ENCODE assay signal across 8 cellular contexts in genomic region chr6:117449549-117450439, GRCh38. TPM values are rescaled to one million over a fixed set of nuclear protein-coding genes. Genes with fewer than 3 reads are reported as not detected.
DNase-seq lines count a peak whose midpoint lies in the region; ATAC-seq, FAIRE-seq and TF ChIP-seq lines count a peak whose summit lies in the region.

No MANE protein-coding gene starts in this region.

- H3K79me2 ChIP-seq in MM.1S (ENCODE audit: low read length): no peaks in the 10 kb centered on the region

- no peaks in the 10 kb centered on the region; the same call in 1 of the 2 replicates for H3K4me1 ChIP-seq in MM.1S (ENCODE audit: low read length)
- H3K4me1 ChIP-seq in right atrium auricular region: no peaks in the 10 kb centered on the region
- peaks cover 0 to 2% of the 10 kb centered on the region in 2 donors for H3K4me1 ChIP-seq in small intestine (ENCODE audit: control insufficient read depth in 2 of 2, insufficient read depth in 1 of 2, low read depth in 1 of 2, low read length in 1 of 2)

- no peak overlapping the region for H3K4me3 Mint-ChIP-seq in activated naive CD8-positive, alpha-beta T cell treated with anti-CD3 and anti-CD28 coated beads for 36 hours
- no peak overlapping the region for H3K4me3 Mint-ChIP-seq in activated T-helper 17 cell treated with anti-CD3 and anti-CD28 coated beads, Interleukin-2, amount 50 U/mL, for 72 hours

- H3K36me3 ChIP-seq in MM.1S (replicated peaks; ENCODE audit: insufficient read depth, low read length): no peaks in the 10 kb centered on the region
- no peaks in the 10 kb centered on the region for H3K36me3 ChIP-seq in SK-N-MC (ENCODE audit: insufficient read depth, low read length)
- H3K36me3 ChIP-seq in right atrium auricular region: no peaks in the 10 kb centered on the region
- no peaks in the 10 kb centered on the region for H3K36me3 ChIP-seq in small intestine (ENCODE audit: control insufficient read depth in 2 of 2, insufficient read depth in 2 of 2, low read length in 2 of 2)

- no peaks in the 10 kb centered on the region for H3K9me3 Mint-ChIP-seq in activated naive CD8-positive, alpha-beta T cell treated with anti-CD3 and anti-CD28 coated beads for 36 hours
- H3K9me3 Mint-ChIP-seq in activated T-helper 17 cell treated with anti-CD3 and anti-CD28 coated beads, Interleukin-2, amount 50 U/mL, for 72 hours: no peaks in the 10 kb centered on the region

- ATAC-seq in activated T-helper 17 cell treated with anti-CD3 and anti-CD28 coated beads, Interleukin-2, amount 50 U/mL, for 72 hours (replicated peaks): no peak
- no peak for ATAC-seq in GM21529 (IDR thresholded peaks at IDR 0.05; ENCODE audit: unreplicated experiment)

- no peaks in the 10 kb centered on the region for H3K9me3 ChIP-seq in MM.1S (replicated peaks; ENCODE audit: insufficient read depth, low read length)
- H3K9me3 ChIP-seq in SK-N-MC (ENCODE audit: low read depth, low read length): no peaks in the 10 kb centered on the region
- no peaks in the 10 kb centered on the region for H3K9me3 ChIP-seq in right atrium auricular region
- no peaks in the 10 kb centered on the region for H3K9me3 ChIP-seq in small intestine (ENCODE audit: control insufficient read depth, low read depth)

- no peaks in the 10 kb centered on the region for H3F3A ChIP-seq in MM.1S (ENCODE audit: insufficient read depth, low read length)

- no peak overlapping the region for H3K4me3 ChIP-seq in GM12865 (ENCODE audit: low read depth, low read length)
- no peak overlapping the region for H3K4me3 ChIP-seq in MM.1S (ENCODE audit: low read length)
- no peak overlapping the region for H3K4me3 ChIP-seq in SK-N-MC
- no peak overlapping the region for H3K4me3 ChIP-seq in right atrium auricular region
- H3K4me3 ChIP-seq in small intestine (ENCODE audit: low read depth in 1 of 2, low read length in 2 of 2): no peak overlapping the region

- H3K27ac Mint-ChIP-seq in activated naive CD8-positive, alpha-beta T cell treated with anti-CD3 and anti-CD28 coated beads for 36 hours: no peak overlapping the region
- H3K27ac Mint-ChIP-seq in activated T-helper 17 cell treated with anti-CD3 and anti-CD28 coated beads, Interleukin-2, amount 50 U/mL, for 72 hours: no peak overlapping the region

- TF ChIP-seq CTCF in GM12865 (IDR thresholded peaks at IDR 0.05; ENCODE audit: insufficient read depth, low read depth, low read length, missing control alignments) (peak; percentile 61), MM.1S (IDR thresholded peaks at IDR 0.05; ENCODE audit: low read length) (peak; percentile 73), right atrium auricular region (IDR thresholded peaks at IDR 0.05) (peak; percentile 64 to 85)

- H3K27me3 ChIP-seq in MM.1S (replicated peaks; ENCODE audit: insufficient read depth, low read length) (no peaks in the 10 kb centered on the region), right atrium auricular region (no peaks in the 10 kb centered on the region), small intestine (ENCODE audit: control insufficient read depth in 2 of 2, insufficient read depth in 2 of 2, low read length in 2 of 2) (peaks cover 0 to 3% of the 10 kb centered on the region in 2 donors)

- 0 out of 2 replicates have a peak overlapping the region, but pooled peaks have one; percentile 30 for H2AFZ ChIP-seq in MM.1S (ENCODE audit: low read length)

- no peaks in the 10 kb centered on the region for H4K20me1 ChIP-seq in MM.1S (ENCODE audit: insufficient read depth, low read length)

- H3K27ac ChIP-seq in MM.1S (ENCODE audit: low read length) (no peak overlapping the region), SK-N-MC (no peak overlapping the region), right atrium auricular region (no peak overlapping the region), small intestine (ENCODE audit: low read depth in 1 of 2, low read length in 1 of 2) (no peak overlapping the region)

- no peaks in the 10 kb centered on the region for H3K4me1 Mint-ChIP-seq in activated naive CD8-positive, alpha-beta T cell treated with anti-CD3 and anti-CD28 coated beads for 36 hours
- H3K4me1 Mint-ChIP-seq in activated T-helper 17 cell treated with anti-CD3 and anti-CD28 coated beads, Interleukin-2, amount 50 U/mL, for 72 hours: no peaks in the 10 kb centered on the region

- H3K9me2 ChIP-seq in MM.1S (replicated peaks; ENCODE audit: insufficient read depth, low read length): no peaks in the 10 kb centered on the region

- peak overlapping the region; percentile 28; the same call in 1 of the 2 replicates for H3K4me2 ChIP-seq in MM.1S (ENCODE audit: low read depth, low read length)

- no peak for FAIRE-seq in small intestine (lab: Jason Lieb, UNC)

- peak; percentile 78 for DNase-seq in GM12865 (ENCODE audit: low read depth)
- DNase-seq in MM.1S: peak; percentile 67
- DNase-seq in SK-N-MC (ENCODE audit: low read depth, low spot score): peak; percentile 67
- peak; percentile 35 for DNase-seq in activated naive CD8-positive, alpha-beta T cell treated with anti-CD3 and anti-CD28 coated beads for 36 hours
- no peak for DNase-seq in right atrium auricular region (ENCODE audit: low spot score)
- peak; percentile 55 for DNase-seq in small intestine

- H3K36me3 Mint-ChIP-seq in activated naive CD8-positive, alpha-beta T cell treated with anti-CD3 and anti-CD28 coated beads for 36 hours: no peaks in the 10 kb centered on the region
- H3K36me3 Mint-ChIP-seq in activated T-helper 17 cell treated with anti-CD3 and anti-CD28 coated beads, Interleukin-2, amount 50 U/mL, for 72 hours (ENCODE audit: low read depth): no peaks in the 10 kb centered on the region

- H3K9ac ChIP-seq in MM.1S (ENCODE audit: low read length): no peak overlapping the region
- H3K9ac ChIP-seq in SK-N-MC (ENCODE audit: insufficient read length): no peak overlapping the region

- WGBS in small intestine, 3 donors: 34 to 37% (median 36%) methylated on average over 10 of the region's 10 CpGs

- peaks cover 45% of the 10 kb centered on the region for H3K27me3 Mint-ChIP-seq in activated naive CD8-positive, alpha-beta T cell treated with anti-CD3 and anti-CD28 coated beads for 36 hours
- H3K27me3 Mint-ChIP-seq in activated T-helper 17 cell treated with anti-CD3 and anti-CD28 coated beads, Interleukin-2, amount 50 U/mL, for 72 hours: peaks cover 39% of the 10 kb centered on the region

RNA-seq across cellular contexts. Expression of gene ROS1, which starts 24.1 kb away (rescaled TPM):
- total RNA-seq in activated naive CD8-positive, alpha-beta T cell treated with anti-CD3 and anti-CD28 coated beads for 36 hours: not detected
- total RNA-seq in right atrium auricular region: not detected
- under 1 TPM in 2 of 3 donors, not detected in 1; under 0.01 TPM for polyA plus RNA-seq in small intestine
- not detected for total RNA-seq in activated T-helper 17 cell treated with anti-CD3 and anti-CD28 coated beads, Interleukin-2, amount 50 U/mL, for 72 hours

RNA-seq across cellular contexts. Expression of gene DCBLD1, which starts 32.7 kb away (rescaled TPM):
- 1 to 10 TPM; 1.9 to 2.4 TPM for total RNA-seq in activated naive CD8-positive, alpha-beta T cell treated with anti-CD3 and anti-CD28 coated beads for 36 hours
- total RNA-seq in right atrium auricular region: 1 to 10 TPM; 6.3 to 7.1 TPM
- 1 to 10 TPM; 4.9 to 9.4 (median 5.9) TPM for polyA plus RNA-seq in small intestine
- total RNA-seq in activated T-helper 17 cell treated with anti-CD3 and anti-CD28 coated beads, Interleukin-2, amount 50 U/mL, for 72 hours: 1 to 10 TPM; 1.8 to 2.9 TPM
